Comparison of ENCODE assay signal across 14 cellular contexts in genomic region chr9:121929893-121930875, GRCh38.
DNase-seq lines count a peak whose midpoint lies in the region; ATAC-seq, FAIRE-seq and TF ChIP-seq lines count a peak whose summit lies in the region.
"Had no signal": no experiment of that assay in that cellular context is flagged by ENCODE, and none has a peak within 500 bp of the region (broad histone marks: within the 10 kb centered on the region; RNA-seq: fewer than 3 reads in every experiment).

No MANE protein-coding gene starts in this region.

- H3K27me3 ChIP-seq in SJCRH30 = no peaks in the 10 kb centered on the region

- no peak for FAIRE-seq in A549 (lab: Jason Lieb, UNC)

- H3K4me3 ChIP-seq in A549 = no peak overlapping the region
- no peak overlapping the region for H3K4me3 ChIP-seq in SJCRH30

- TF ChIP-seq CTCF in A549 (IDR thresholded peaks at IDR 0.05) = no peak; the same call in 2 of the 3 replicates

- CTCF ChIA-PET in A549 (lab: Yijun Ruan, JAX) = interaction anchor here (0.5 to 2.2 kb wide), 4 partner anchors 12 to 388 kb away, joined by 3 to 5 read pairs (median 3); no protein-coding TSS in a partner anchor

- ATAC-seq in A549 (peak; percentile 43 to 83; a peak in 4 of 6 replicates), GM18498 (IDR thresholded peaks at IDR 0.05; ENCODE audit: unreplicated experiment) (peak; percentile 59), GM21576 (IDR thresholded peaks at IDR 0.05; ENCODE audit: unreplicated experiment) (no peak), GM19328 (IDR thresholded peaks at IDR 0.05; ENCODE audit: unreplicated experiment) (no peak)

- DNase-seq in A549 (ENCODE audit: low read depth in 1 of 2, low spot score in 1 of 2) (peak in 1 of 2 experiments; percentile 9), SJCRH30 (peak; percentile 25 to 52), iPS DF 4.7 (ENCODE audit: extremely low read depth, low spot score) (peak; percentile 25), RPMI8226 (no peak)
- DNase-seq in activated CD4-positive, alpha-beta T cell treated with anti-CD3 and anti-CD28 coated beads for 1 hour = no peak
- DNase-seq: activated CD4-positive, alpha-beta T cell treated with anti-CD3 and anti-CD28 coated beads, Interleukin-2, amount 50 U/mL, for 48 hours; effector CD4-positive, alpha-beta T cell; hippocampal formation; NCI-H446 treated with DMSO at 0.1 percent for 48 hours; stimulated activated CD8-positive, alpha-beta memory T cell treated with anti-CD3 and anti-CD28 coated beads, Interleukin-4, amount 100 ng/mL, for 48 hours had no signal

- no peaks in the 10 kb centered on the region for H3K36me3 ChIP-seq in SJCRH30

- no peaks in the 10 kb centered on the region for H3K9me3 ChIP-seq in A549
- H3K9me3 ChIP-seq in SJCRH30 (replicated peaks) = no peaks in the 10 kb centered on the region

- POLR2A ChIA-PET in A549 (lab: Yijun Ruan, JAX) = no interaction called here

- H3K27ac ChIP-seq in A549 (no peak overlapping the region), SJCRH30 (no peak overlapping the region)
- H3K27ac ChIP-seq: C4-2B had no signal

- peak in 1 of 2 experiments; percentile 53; a peak in 3 of 5 replicates for TF ChIP-seq RAD21 in A549 (conservative IDR thresholded peaks at IDR 0.05 in 1 of 2, IDR thresholded peaks at IDR 0.05 in 1 of 2)

- no peak for TF ChIP-seq POLR2A in A549 (IDR thresholded peaks at IDR 0.05; ENCODE audit: low read length)

- H3K4me2 ChIP-seq in A549 = no peak overlapping the region

- 74% methylated on average over 12 of the region's 12 CpGs for WGBS in A549 (ENCODE audit: missing lambda C conversion rate)

- H3K4me1 ChIP-seq in A549 = no peaks in the 10 kb centered on the region
- H3K4me1 ChIP-seq in SJCRH30 = peaks cover 2% of the 10 kb centered on the region; the same call in 1 of the 2 replicates

- TF ChIP-seq EP300 in A549 (IDR thresholded peaks at IDR 0.05) = no peak

TF ChIP-seq in A549, 52 proteins besides CTCF, POLR2A, EP300 and RAD21:
- no peak for TF ChIP-seq POLR2AphosphoS2 (conservative IDR thresholded peaks at IDR 0.05; ENCODE audit: low read length)
- no peak for TF ChIP-seq FOSL2 (IDR thresholded peaks at IDR 0.05)
- no peak for TF ChIP-seq FOSL2 (CRISPR knock-in tag; IDR thresholded peaks at IDR 0.05)
- no peak for TF ChIP-seq HMGXB4 (CRISPR knock-in tag; IDR thresholded peaks at IDR 0.05; ENCODE audit: borderline replicate concordance)
- TF ChIP-seq RFX5 (IDR thresholded peaks at IDR 0.05) = no peak
- no peak for TF ChIP-seq CHD2 (IDR thresholded peaks at IDR 0.05; ENCODE audit: low read length, partially characterized antibody)
- TF ChIP-seq CEBPB (IDR thresholded peaks at IDR 0.05) = no peak
- no peak for TF ChIP-seq HEYL (CRISPR knock-in tag; IDR thresholded peaks at IDR 0.05)
- no peak for TF ChIP-seq KDM5A (IDR thresholded peaks at IDR 0.05)
- TF ChIP-seq NR3C1 (IDR thresholded peaks at IDR 0.05) = no peak
- TF ChIP-seq KDM1A (IDR thresholded peaks at IDR 0.05; ENCODE audit: low read depth) = no peak
- TF ChIP-seq HOXB5 (CRISPR knock-in tag; IDR thresholded peaks at IDR 0.05) = no peak
- TF ChIP-seq RARB (CRISPR knock-in tag; IDR thresholded peaks at IDR 0.05) = no peak
- TF ChIP-seq CBX2 (IDR thresholded peaks at IDR 0.05; ENCODE audit: borderline replicate concordance, low read depth) = no peak

Comparison
In these comparisons a context has a peak if more than half of its experiments do, and no peak if none do; other contexts are left out.
1. ATAC-seq: peak in A549 (2 of 2) and GM18498 (single experiment); none in GM21576 (single experiment) and GM19328 (single experiment).
2. DNase-seq: peak in SJCRH30 (2 of 2) and iPS DF 4.7 (single experiment); none in RPMI8226 (single experiment) and activated CD4-positive, alpha-beta T cell treated with anti-CD3 and anti-CD28 coated beads for 1 hour (single experiment).